ENCODE assay signal across 14 cellular contexts in the genomic region with DNA sequence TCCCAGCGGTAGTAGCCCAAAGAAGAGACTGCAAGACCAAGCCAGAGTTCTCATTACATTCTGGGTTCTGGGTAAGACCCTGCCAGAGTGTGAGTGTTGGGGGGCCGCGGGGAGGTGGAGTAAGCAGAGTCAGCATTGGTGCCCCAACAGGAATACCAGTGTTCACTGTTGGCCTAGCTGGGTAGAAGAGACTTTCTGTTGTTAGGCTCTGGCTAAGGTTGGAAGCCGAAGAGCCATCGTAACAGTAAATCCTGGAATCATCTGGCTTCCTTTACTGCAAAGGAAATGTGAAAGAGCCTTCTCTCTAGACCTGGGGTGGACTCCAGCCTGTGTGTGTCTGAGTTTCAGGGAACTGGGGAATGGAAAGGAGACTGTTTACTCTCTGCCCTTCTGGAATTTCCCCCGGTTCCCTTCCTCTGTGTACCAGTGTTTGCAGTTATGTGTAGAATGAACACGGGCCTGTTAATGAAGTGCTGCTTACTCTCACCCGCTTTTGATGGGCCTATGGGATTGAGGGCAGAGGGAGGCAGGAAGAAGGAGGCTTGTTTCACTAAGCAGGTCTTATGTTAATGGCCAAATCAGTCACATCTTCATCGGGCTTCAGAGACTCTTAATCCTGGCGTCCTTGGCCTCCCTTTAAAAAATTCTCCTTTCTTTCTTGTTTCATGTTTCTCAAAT.
DNase-seq lines count a peak whose midpoint lies in the region; ATAC-seq lines count a peak whose summit lies in the region.
"Had no signal": no experiment of that assay in that cellular context is flagged by ENCODE, and none has a peak within 500 bp of the region (broad histone marks: within the 10 kb centered on the region; RNA-seq: fewer than 3 reads in every experiment).

No MANE protein-coding gene starts in this region.

- H3K9me3 Mint-ChIP-seq in activated T-helper 1 cell treated with anti-CD3 and anti-CD28 coated beads, Interleukin-12 subunit alpha, Interleukin-12 subunit beta, Interleukin-2, Interleukin-4 antibody, amounts not matched to agents 30 ng/mL and 10 ng/mL and 1 ng/mL, durations not matched to agents 14 hours and 24 hours and 36 hours, result no peaks in the 10 kb centered on the region
- H3K9me3 Mint-ChIP-seq: naive thymus-derived CD4-positive, alpha-beta T cell; T-helper 2 cell treated with Interferon-gamma antibody and Interleukin-4, amounts not matched to agents 5 μg/mL and 100 μg/mL, for 36 hours had no signal

- H3K27ac ChIP-seq in iPS-20b (ENCODE audit: low read length) (no peak overlapping the region), skin epidermis (peak overlapping the region in 15 of 21 experiments; percentile 2 to 67 (median 45)), SJCRH30 (no peak overlapping the region)

- H3K27me3 ChIP-seq in iPS-20b (ENCODE audit: insufficient read depth, low read length) (no peaks in the 10 kb centered on the region), SJCRH30 (no peaks in the 10 kb centered on the region)

- H3K36me3 Mint-ChIP-seq in activated T-helper 1 cell treated with anti-CD3 and anti-CD28 coated beads, Interleukin-12 subunit alpha, Interleukin-12 subunit beta, Interleukin-2, Interleukin-4 antibody, amounts not matched to agents 30 ng/mL and 10 ng/mL and 1 ng/mL, durations not matched to agents 14 hours and 24 hours and 36 hours (ENCODE audit: low read depth), result peaks cover 9% of the 10 kb centered on the region

- H3K4me3 ChIP-seq in iPS-20b (ENCODE audit: low read length) (no peak overlapping the region), skin epidermis (no peak overlapping the region), SJCRH30 (no peak overlapping the region)

- no peak overlapping the region for H3K4me3 Mint-ChIP-seq in activated T-helper 1 cell treated with anti-CD3 and anti-CD28 coated beads, Interleukin-12 subunit alpha, Interleukin-12 subunit beta, Interleukin-2, Interleukin-4 antibody, amounts not matched to agents 30 ng/mL and 10 ng/mL and 1 ng/mL, durations not matched to agents 14 hours and 24 hours and 36 hours
- H3K4me3 Mint-ChIP-seq: naive thymus-derived CD4-positive, alpha-beta T cell; T-helper 2 cell treated with Interferon-gamma antibody and Interleukin-4, amounts not matched to agents 5 μg/mL and 100 μg/mL, for 36 hours had no signal

- H3K9ac ChIP-seq in iPS-20b (ENCODE audit: low read depth, low read length), result peak overlapping the region; percentile 16; the same call in 1 of the 2 replicates

- DNase-seq in DMS53 (lab: John Stamatoyannopoulos, UW), result peak; percentile 39
- no peak for DNase-seq in activated T-helper 1 cell treated with anti-CD3 and anti-CD28 coated beads, Interleukin-12 subunit alpha, Interleukin-12 subunit beta, Interleukin-2, Interleukin-4 antibody, amounts not matched to agents 30 ng/mL and 10 ng/mL and 1 ng/mL, durations not matched to agents 14 hours and 24 hours and 36 hours (ENCODE audit: low spot score)
- DNase-seq in iPS-NIHi11 (ENCODE audit: low spot score), result no peak
- no peak for DNase-seq in NCI-H1436 treated with DMSO at 0.1 percent for 48 hours (lab: John Stamatoyannopoulos, UW)
- no peak for DNase-seq in SJCRH30
- DNase-seq: central memory CD4-positive, alpha-beta T cell; glutamatergic neuron; naive thymus-derived CD4-positive, alpha-beta T cell; NCI-H1417 treated with DMSO at 0.1 percent for 48 hours; stimulated activated CD4-positive, alpha-beta T cell treated with anti-CD3 and anti-CD28 coated beads, Interleukin-4, amount 100 ng/mL, for 4 hours had no signal

- peaks cover 9% of the 10 kb centered on the region; the same call in 1 of the 2 replicates for H3K4me1 ChIP-seq in iPS-20b (ENCODE audit: insufficient read depth, low read length)
- H3K4me1 ChIP-seq in SJCRH30, result no peaks in the 10 kb centered on the region

- no peaks in the 10 kb centered on the region for H3K27me3 Mint-ChIP-seq in activated T-helper 1 cell treated with anti-CD3 and anti-CD28 coated beads, Interleukin-12 subunit alpha, Interleukin-12 subunit beta, Interleukin-2, Interleukin-4 antibody, amounts not matched to agents 30 ng/mL and 10 ng/mL and 1 ng/mL, durations not matched to agents 14 hours and 24 hours and 36 hours (ENCODE audit: insufficient read depth)
- H3K27me3 Mint-ChIP-seq: naive thymus-derived CD4-positive, alpha-beta T cell had no signal

- peak overlapping the region; percentile 3 for H3K27ac Mint-ChIP-seq in activated T-helper 1 cell treated with anti-CD3 and anti-CD28 coated beads, Interleukin-12 subunit alpha, Interleukin-12 subunit beta, Interleukin-2, Interleukin-4 antibody, amounts not matched to agents 30 ng/mL and 10 ng/mL and 1 ng/mL, durations not matched to agents 14 hours and 24 hours and 36 hours
- H3K27ac Mint-ChIP-seq: T-helper 2 cell treated with Interferon-gamma antibody and Interleukin-4, amounts not matched to agents 5 μg/mL and 100 μg/mL, for 36 hours had no signal

- H3K9me3 ChIP-seq in iPS-20b (ENCODE audit: insufficient read depth, low read depth, low read length), result no peaks in the 10 kb centered on the region
- H3K9me3 ChIP-seq in SJCRH30 (replicated peaks), result no peaks in the 10 kb centered on the region

- no peaks in the 10 kb centered on the region for H3K4me1 Mint-ChIP-seq in activated T-helper 1 cell treated with anti-CD3 and anti-CD28 coated beads, Interleukin-12 subunit alpha, Interleukin-12 subunit beta, Interleukin-2, Interleukin-4 antibody, amounts not matched to agents 30 ng/mL and 10 ng/mL and 1 ng/mL, durations not matched to agents 14 hours and 24 hours and 36 hours (ENCODE audit: low read depth)

- intact Hi-C loops in activated T-helper 1 cell treated with anti-CD3 and anti-CD28 coated beads, Interleukin-12 subunit alpha, Interleukin-12 subunit beta, Interleukin-2, Interleukin-4 antibody, amounts not matched to agents 30 ng/mL and 10 ng/mL and 1 ng/mL, durations not matched to agents 14 hours and 24 hours and 36 hours (cut with micrococcal nuclease), result no loop called here

- H3K36me3 ChIP-seq in iPS-20b (ENCODE audit: insufficient read depth, low read depth, low read length) (no peaks in the 10 kb centered on the region; the same call in 1 of the 2 replicates), SJCRH30 (no peaks in the 10 kb centered on the region)

- no peak for ATAC-seq in GM18868 (IDR thresholded peaks at IDR 0.05; ENCODE audit: unreplicated experiment)
- ATAC-seq: naive thymus-derived CD4-positive, alpha-beta T cell had no signal

Comparison
In these comparisons a context has a peak if more than half of its experiments do, and no peak if none do; other contexts are left out.
1. H3K27ac ChIP-seq: peak in skin epidermis (15 of 21); none in iPS-20b (single experiment) and SJCRH30 (single experiment).